ENCODE assay signal across 1 cellular context in the genomic region with DNA sequence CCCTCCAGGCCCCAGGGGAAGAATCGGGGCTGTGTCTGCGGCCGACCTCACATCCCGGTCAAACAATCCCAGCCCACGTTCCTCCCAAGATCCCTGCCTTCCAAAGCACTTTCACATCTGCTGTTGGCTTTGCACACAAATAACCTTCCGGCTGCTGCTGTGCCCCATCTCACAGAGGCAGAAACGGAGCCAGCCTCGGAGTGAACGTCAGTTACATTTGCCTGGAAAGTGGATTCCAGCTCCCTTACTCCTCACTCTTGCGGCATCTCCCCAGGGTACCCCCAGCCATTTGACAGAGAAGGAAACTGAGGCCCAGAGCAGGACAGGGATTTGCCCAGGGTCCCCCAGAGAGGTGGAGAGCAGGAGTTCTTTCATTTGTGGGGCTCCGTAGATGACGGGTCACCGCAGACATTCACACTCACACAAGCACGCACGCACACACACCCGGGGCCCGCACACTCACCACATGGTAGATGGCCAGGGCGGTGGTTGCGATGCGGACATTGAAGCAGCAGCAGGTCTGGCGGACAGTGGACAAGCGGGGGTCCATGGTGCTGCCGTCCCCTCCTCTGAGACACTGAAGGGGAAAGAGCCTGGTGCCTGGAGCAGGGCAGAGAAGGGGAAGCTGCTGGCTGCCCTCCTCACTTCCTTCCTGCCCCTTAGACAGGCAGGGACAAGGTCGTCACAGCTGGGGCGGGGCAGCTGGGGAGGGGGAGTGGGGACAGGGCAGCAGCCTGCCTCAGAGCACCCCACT.
TF ChIP-seq lines count a peak whose summit lies in the region.

A gene with protein sequence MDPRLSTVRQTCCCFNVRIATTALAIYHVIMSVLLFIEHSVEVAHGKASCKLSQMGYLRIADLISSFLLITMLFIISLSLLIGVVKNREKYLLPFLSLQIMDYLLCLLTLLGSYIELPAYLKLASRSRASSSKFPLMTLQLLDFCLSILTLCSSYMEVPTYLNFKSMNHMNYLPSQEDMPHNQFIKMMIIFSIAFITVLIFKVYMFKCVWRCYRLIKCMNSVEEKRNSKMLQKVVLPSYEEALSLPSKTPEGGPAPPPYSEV (minus strand): TSS at position 579 of the 754 bp plus-strand sequence. CDS start 29 bp downstream, at position 550.

TF ChIP-seq in GM12878, 131 proteins besides CTCF, POLR2A, EP300 and RAD21 (continued from another document):
- TF ChIP-seq, protein P1, sequence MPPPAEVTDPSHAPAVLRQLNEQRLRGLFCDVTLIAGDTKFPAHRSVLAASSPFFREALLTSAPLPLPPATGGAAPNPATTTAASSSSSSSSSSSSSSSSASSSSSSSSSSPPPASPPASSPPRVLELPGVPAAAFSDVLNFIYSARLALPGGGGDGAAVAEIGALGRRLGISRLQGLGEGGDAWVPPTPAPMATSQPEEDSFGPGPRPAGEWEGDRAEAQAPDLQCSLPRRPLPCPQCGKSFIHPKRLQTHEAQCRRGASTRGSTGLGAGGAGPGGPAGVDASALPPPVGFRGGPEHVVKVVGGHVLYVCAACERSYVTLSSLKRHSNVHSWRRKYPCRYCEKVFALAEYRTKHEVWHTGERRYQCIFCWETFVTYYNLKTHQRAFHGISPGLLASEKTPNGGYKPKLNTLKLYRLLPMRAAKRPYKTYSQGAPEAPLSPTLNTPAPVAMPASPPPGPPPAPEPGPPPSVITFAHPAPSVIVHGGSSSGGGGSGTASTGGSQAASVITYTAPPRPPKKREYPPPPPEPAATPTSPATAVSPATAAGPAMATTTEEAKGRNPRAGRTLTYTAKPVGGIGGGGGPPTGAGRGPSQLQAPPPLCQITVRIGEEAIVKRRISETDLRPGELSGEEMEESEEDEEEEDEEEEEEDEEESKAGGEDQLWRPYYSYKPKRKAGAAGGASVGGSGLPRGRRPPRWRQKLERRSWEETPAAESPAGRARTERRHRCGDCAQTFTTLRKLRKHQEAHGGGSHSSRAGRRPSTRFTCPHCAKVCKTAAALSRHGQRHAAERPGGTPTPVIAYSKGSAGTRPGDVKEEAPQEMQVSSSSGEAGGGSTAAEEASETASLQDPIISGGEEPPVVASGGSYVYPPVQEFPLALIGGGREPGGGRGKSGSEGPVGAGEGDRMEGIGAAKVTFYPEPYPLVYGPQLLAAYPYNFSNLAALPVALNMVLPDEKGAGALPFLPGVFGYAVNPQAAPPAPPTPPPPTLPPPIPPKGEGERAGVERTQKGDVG (CRISPR knock-in tag; IDR thresholded peaks at IDR 0.05), result no peak
- no peak; a peak in 1 of 4 replicates for TF ChIP-seq IKZF2 (IDR thresholded peaks at IDR 0.05)
- TF ChIP-seq, protein P2, sequence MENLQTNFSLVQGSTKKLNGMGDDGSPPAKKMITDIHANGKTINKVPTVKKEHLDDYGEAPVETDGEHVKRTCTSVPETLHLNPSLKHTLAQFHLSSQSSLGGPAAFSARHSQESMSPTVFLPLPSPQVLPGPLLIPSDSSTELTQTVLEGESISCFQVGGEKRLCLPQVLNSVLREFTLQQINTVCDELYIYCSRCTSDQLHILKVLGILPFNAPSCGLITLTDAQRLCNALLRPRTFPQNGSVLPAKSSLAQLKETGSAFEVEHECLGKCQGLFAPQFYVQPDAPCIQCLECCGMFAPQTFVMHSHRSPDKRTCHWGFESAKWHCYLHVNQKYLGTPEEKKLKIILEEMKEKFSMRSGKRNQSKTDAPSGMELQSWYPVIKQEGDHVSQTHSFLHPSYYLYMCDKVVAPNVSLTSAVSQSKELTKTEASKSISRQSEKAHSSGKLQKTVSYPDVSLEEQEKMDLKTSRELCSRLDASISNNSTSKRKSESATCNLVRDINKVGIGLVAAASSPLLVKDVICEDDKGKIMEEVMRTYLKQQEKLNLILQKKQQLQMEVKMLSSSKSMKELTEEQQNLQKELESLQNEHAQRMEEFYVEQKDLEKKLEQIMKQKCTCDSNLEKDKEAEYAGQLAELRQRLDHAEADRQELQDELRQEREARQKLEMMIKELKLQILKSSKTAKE (IDR thresholded peaks at IDR 0.05; ENCODE audit: low read depth, poor library complexity, severe bottlenecking), result no peak
- no peak for TF ChIP-seq HDAC2 (IDR thresholded peaks at IDR 0.05)
- TF ChIP-seq, protein P3, sequence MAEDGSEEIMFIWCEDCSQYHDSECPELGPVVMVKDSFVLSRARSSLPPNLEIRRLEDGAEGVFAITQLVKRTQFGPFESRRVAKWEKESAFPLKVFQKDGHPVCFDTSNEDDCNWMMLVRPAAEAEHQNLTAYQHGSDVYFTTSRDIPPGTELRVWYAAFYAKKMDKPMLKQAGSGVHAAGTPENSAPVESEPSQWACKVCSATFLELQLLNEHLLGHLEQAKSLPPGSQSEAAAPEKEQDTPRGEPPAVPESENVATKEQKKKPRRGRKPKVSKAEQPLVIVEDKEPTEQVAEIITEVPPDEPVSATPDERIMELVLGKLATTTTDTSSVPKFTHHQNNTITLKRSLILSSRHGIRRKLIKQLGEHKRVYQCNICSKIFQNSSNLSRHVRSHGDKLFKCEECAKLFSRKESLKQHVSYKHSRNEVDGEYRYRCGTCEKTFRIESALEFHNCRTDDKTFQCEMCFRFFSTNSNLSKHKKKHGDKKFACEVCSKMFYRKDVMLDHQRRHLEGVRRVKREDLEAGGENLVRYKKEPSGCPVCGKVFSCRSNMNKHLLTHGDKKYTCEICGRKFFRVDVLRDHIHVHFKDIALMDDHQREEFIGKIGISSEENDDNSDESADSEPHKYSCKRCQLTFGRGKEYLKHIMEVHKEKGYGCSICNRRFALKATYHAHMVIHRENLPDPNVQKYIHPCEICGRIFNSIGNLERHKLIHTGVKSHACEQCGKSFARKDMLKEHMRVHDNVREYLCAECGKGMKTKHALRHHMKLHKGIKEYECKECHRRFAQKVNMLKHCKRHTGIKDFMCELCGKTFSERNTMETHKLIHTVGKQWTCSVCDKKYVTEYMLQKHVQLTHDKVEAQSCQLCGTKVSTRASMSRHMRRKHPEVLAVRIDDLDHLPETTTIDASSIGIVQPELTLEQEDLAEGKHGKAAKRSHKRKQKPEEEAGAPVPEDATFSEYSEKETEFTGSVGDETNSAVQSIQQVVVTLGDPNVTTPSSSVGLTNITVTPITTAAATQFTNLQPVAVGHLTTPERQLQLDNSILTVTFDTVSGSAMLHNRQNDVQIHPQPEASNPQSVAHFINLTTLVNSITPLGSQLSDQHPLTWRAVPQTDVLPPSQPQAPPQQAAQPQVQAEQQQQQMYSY (CRISPR knock-in tag; IDR thresholded peaks at IDR 0.05), result no peak
- no peak for TF ChIP-seq ASH2L (IDR thresholded peaks at IDR 0.05; ENCODE audit: borderline replicate concordance, low read depth)
- TF ChIP-seq NFIC (IDR thresholded peaks at IDR 0.05; ENCODE audit: low read depth, low read length), result no peak
- TF ChIP-seq, protein P4, sequence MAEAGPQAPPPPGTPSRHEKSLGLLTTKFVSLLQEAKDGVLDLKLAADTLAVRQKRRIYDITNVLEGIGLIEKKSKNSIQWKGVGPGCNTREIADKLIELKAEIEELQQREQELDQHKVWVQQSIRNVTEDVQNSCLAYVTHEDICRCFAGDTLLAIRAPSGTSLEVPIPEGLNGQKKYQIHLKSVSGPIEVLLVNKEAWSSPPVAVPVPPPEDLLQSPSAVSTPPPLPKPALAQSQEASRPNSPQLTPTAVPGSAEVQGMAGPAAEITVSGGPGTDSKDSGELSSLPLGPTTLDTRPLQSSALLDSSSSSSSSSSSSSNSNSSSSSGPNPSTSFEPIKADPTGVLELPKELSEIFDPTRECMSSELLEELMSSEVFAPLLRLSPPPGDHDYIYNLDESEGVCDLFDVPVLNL (IDR thresholded peaks at IDR 0.05; ENCODE audit: low read depth, low read length), result no peak
- TF ChIP-seq KLF5 (IDR thresholded peaks at IDR 0.05; ENCODE audit: partially characterized antibody), result no peak
- TF ChIP-seq STAT1 (conservative IDR thresholded peaks at IDR 0.05), result no peak
- TF ChIP-seq, protein P5, sequence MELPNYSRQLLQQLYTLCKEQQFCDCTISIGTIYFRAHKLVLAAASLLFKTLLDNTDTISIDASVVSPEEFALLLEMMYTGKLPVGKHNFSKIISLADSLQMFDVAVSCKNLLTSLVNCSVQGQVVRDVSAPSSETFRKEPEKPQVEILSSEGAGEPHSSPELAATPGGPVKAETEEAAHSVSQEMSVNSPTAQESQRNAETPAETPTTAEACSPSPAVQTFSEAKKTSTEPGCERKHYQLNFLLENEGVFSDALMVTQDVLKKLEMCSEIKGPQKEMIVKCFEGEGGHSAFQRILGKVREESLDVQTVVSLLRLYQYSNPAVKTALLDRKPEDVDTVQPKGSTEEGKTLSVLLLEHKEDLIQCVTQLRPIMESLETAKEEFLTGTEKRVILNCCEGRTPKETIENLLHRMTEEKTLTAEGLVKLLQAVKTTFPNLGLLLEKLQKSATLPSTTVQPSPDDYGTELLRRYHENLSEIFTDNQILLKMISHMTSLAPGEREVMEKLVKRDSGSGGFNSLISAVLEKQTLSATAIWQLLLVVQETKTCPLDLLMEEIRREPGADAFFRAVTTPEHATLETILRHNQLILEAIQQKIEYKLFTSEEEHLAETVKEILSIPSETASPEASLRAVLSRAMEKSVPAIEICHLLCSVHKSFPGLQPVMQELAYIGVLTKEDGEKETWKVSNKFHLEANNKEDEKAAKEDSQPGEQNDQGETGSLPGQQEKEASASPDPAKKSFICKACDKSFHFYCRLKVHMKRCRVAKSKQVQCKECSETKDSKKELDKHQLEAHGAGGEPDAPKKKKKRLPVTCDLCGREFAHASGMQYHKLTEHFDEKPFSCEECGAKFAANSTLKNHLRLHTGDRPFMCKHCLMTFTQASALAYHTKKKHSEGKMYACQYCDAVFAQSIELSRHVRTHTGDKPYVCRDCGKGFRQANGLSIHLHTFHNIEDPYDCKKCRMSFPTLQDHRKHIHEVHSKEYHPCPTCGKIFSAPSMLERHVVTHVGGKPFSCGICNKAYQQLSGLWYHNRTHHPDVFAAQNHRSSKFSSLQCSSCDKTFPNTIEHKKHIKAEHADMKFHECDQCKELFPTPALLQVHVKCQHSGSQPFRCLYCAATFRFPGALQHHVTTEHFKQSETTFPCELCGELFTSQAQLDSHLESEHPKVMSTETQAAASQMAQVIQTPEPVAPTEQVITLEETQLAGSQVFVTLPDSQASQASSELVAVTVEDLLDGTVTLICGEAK (IDR thresholded peaks at IDR 0.05; ENCODE audit: borderline replicate concordance), result no peak; the same call in 1 of the 2 replicates
- no peak for TF ChIP-seq DPF2 (IDR thresholded peaks at IDR 0.05)
